Comparison of ENCODE assay signal across 9 cellular contexts in the genomic region with DNA sequence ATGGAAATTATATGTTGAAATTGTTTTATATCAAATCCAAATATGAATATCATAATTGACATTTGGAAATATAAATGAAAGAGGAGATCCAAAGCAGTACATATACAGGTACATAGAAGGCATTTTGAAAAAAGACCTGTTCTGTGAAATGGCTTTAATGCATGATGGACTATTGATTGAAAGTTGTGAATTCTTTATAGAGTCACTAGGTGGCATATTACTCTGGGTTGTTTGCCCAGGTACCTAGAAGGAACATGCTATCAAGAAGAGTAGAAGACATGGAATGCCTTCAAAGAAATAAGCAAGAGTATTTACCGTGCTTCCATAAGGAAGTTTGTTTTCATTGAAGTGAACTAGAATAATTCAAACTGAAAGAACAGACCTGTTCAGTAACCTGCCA.
DNase-seq lines count a peak whose midpoint lies in the region; ATAC-seq and TF ChIP-seq lines count a peak whose summit lies in the region.
"Had no signal": no experiment of that assay in that cellular context is flagged by ENCODE, and none has a peak within 500 bp of the region (broad histone marks: within the 10 kb centered on the region; RNA-seq: fewer than 3 reads in every experiment).

No MANE protein-coding gene starts in this region.

- peaks cover 5% of the 10 kb centered on the region for H3K9me3 Mint-ChIP-seq in activated T-cell treated with anti-CD3 and anti-CD28 coated beads, Interleukin-2, amount 50 U/mL, for 24 hours

- peaks cover 21% of the 10 kb centered on the region for H3K36me3 Mint-ChIP-seq in activated T-cell treated with anti-CD3 and anti-CD28 coated beads, Interleukin-2, amount 50 U/mL, for 24 hours (ENCODE audit: low read depth)

- 30% methylated on average over 1 of the region's 1 CpG for WGBS in liver

- H3K4me1 ChIP-seq in liver (ENCODE audit: control insufficient read depth in 4 of 4, insufficient read depth in 4 of 4, low read length in 3 of 4) = no peaks in the 10 kb centered on the region

- no peak overlapping the region for H3K4me3 Mint-ChIP-seq in activated T-cell treated with anti-CD3 and anti-CD28 coated beads, Interleukin-2, amount 50 U/mL, for 24 hours
- H3K4me3 Mint-ChIP-seq: naive B cell had no signal

- peak; percentile 30 for DNase-seq in DMS153 treated with DMSO at 0.1 percent for 48 hours (lab: John Stamatoyannopoulos, UW; ENCODE audit: unreplicated experiment)
- peak; percentile 62 for DNase-seq in SW480 (ENCODE audit: low spot score)
- DNase-seq in islet precursor cell = no peak
- DNase-seq in activated T-cell treated with anti-CD3 and anti-CD28 coated beads, Interleukin-2, amount 50 U/mL, for 24 hours = no peak
- DNase-seq: naive B cell had no signal

- no peaks in the 10 kb centered on the region for H3K27me3 Mint-ChIP-seq in activated T-cell treated with anti-CD3 and anti-CD28 coated beads, Interleukin-2, amount 50 U/mL, for 24 hours
- H3K27me3 Mint-ChIP-seq: naive B cell had no signal

- H3K4me3 ChIP-seq in liver (ENCODE audit: low read depth in 1 of 3, low read length in 3 of 3) = no peak overlapping the region

- TF ChIP-seq RAD21 in liver (IDR thresholded peaks at IDR 0.05) = peak; percentile 82 to 85

- H3K27ac Mint-ChIP-seq in activated T-cell treated with anti-CD3 and anti-CD28 coated beads, Interleukin-2, amount 50 U/mL, for 24 hours = no peak overlapping the region
- H3K27ac Mint-ChIP-seq: naive B cell had no signal

- no peaks in the 10 kb centered on the region for H3K36me3 ChIP-seq in liver (ENCODE audit: control insufficient read depth in 4 of 4, insufficient read depth in 3 of 4, low read depth in 1 of 4, low read length in 3 of 4)

- TF ChIP-seq CTCF in liver (IDR thresholded peaks at IDR 0.05; ENCODE audit: low read depth, low read length, missing input control) = peak; percentile 37

- H3K27me3 ChIP-seq in liver (ENCODE audit: control insufficient read depth in 4 of 4, insufficient read depth in 4 of 4, low read length in 3 of 4) = no peaks in the 10 kb centered on the region

- no peaks in the 10 kb centered on the region for H3K9me3 ChIP-seq in liver (ENCODE audit: control insufficient read depth in 4 of 4, low read length in 3 of 4)

- no peak overlapping the region for H3K9ac ChIP-seq in liver (ENCODE audit: low read depth in 1 of 2, low read length in 2 of 2)

- no peak overlapping the region for H3K27ac ChIP-seq in liver (ENCODE audit: low read depth in 1 of 2, low read length in 2 of 2)

- peak; percentile 57 for ATAC-seq in HG03135 (IDR thresholded peaks at IDR 0.05; ENCODE audit: unreplicated experiment)
- ATAC-seq in HG02938 (IDR thresholded peaks at IDR 0.05; ENCODE audit: unreplicated experiment) = no peak
- no peak for ATAC-seq in GM21717 (IDR thresholded peaks at IDR 0.05; ENCODE audit: unreplicated experiment)

- H3K4me1 Mint-ChIP-seq in activated T-cell treated with anti-CD3 and anti-CD28 coated beads, Interleukin-2, amount 50 U/mL, for 24 hours (ENCODE audit: low read depth) = peaks cover 12% of the 10 kb centered on the region
- H3K4me1 Mint-ChIP-seq: naive B cell had no signal

TF ChIP-seq in liver, 16 proteins besides CTCF, POLR2A, EP300 and RAD21:
- TF ChIP-seq EGR1 (IDR thresholded peaks at IDR 0.05; ENCODE audit: low read depth in 2 of 2) = no peak
TF ChIP-seq in liver: peak in this region for 0.

Comparison
In these comparisons a context has a peak if more than half of its experiments do, and no peak if none do; other contexts are left out.
1. DNase-seq: peak in DMS153 treated with DMSO at 0.1 percent for 48 hours (single experiment) and SW480 (single experiment); none in islet precursor cell (single experiment) and activated T-cell treated with anti-CD3 and anti-CD28 coated beads, Interleukin-2, amount 50 U/mL, for 24 hours (single experiment).